8 cellular contexts compared by ENCODE assay signal in the genomic region with DNA sequence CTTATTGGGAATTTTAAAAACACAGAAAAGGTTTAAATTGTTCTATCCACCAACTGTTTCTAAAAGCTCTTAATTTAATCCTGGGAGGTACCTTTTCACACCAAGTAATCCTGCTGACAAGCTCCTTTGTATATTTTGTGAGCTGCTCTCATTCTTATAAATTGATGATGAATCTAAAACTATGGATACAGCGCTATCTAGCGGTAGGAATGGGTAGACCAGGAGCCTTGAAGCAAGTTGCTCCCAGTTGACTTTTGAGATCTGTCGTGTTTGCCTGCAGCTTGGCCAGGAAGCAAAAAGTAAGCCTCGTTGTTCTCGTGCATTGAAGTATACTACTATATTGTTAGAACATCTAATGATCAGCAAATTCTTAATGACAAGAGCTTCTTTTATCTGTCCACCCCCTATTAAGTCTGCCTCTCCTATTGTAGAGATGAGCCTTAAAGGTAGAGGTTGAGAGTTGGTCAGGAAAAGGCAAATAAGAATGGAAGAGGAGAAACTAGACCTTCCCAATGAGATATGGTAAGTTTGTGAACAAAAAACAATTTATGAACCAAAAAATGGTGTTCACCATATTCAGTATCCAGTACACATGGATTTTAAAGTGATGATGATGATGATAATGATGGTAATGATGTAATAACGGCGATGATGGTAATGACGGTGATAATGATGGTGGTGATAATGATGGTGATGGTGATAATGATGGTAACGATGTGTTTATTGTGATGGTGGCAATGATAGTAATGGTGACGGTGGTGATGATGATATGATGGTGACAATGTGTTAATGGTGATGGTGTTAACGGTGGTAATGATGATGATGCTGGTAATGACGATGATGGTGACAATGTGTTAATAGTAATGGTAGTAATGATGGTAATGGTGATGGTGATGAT.
A peak's percentile ranks its signal among the peaks of the same experiment; 100 is the strongest.
DNase-seq lines count a peak whose midpoint lies in the region; ATAC-seq, FAIRE-seq and TF ChIP-seq lines count a peak whose summit lies in the region.

No MANE protein-coding gene starts in this region.

- no peaks in the 10 kb centered on the region for H3F3A ChIP-seq in OCI-LY1 (ENCODE audit: insufficient read depth, low read length)

- peaks cover 5% of the 10 kb centered on the region for H3K27me3 Mint-ChIP-seq in type B pancreatic cell

- H3K36me3 ChIP-seq in BJ (ENCODE audit: control insufficient read depth, insufficient read depth, low read length), result no peaks in the 10 kb centered on the region
- H3K36me3 ChIP-seq in OCI-LY1 (ENCODE audit: insufficient read depth, low read length), result no peaks in the 10 kb centered on the region

- H3K9me2 ChIP-seq in OCI-LY1 (ENCODE audit: low read depth, low read length), result no peaks in the 10 kb centered on the region

- H3K4me3 Mint-ChIP-seq in type B pancreatic cell, result no peak overlapping the region

- no peak overlapping the region for H3K27ac ChIP-seq in OCI-LY1 (ENCODE audit: low read depth, low read length, poor library complexity, severe bottlenecking)

- no peaks in the 10 kb centered on the region for H3K79me2 ChIP-seq in OCI-LY1 (ENCODE audit: insufficient read depth, low read length)

- CTCF ChIA-PET in BJ (lab: Yijun Ruan, JAX), result interaction anchor here (0.6 to 1.6 kb wide), 33 partner anchors 8 to 1129 kb away, joined by 3 to 20 read pairs (median 4); partner anchors contain the start of gene NCKAP5

- no peak overlapping the region for H3K9ac ChIP-seq in OCI-LY1 (ENCODE audit: low read length)

- H2AFZ ChIP-seq in OCI-LY1 (ENCODE audit: low read length), result no peak overlapping the region

- H3K9me3 Mint-ChIP-seq in type B pancreatic cell, result peaks cover 5% of the 10 kb centered on the region

- no peak overlapping the region for H3K27ac Mint-ChIP-seq in type B pancreatic cell

- POLR2A ChIA-PET in BJ (lab: Charles Lee), result no interaction called here

- DNase-seq in BJ (ENCODE audit: low read depth), result no peak
- DNase-seq in GM12892 (ENCODE audit: insufficient read length), result no peak
- peak; percentile 22 for DNase-seq in HuH-7.5 (ENCODE audit: low spot score)
- DNase-seq in choroid plexus epithelial cell (ENCODE audit: low read depth), result peak; percentile 90
- DNase-seq in left kidney (ENCODE audit: low read depth, low spot score), result peak; percentile 89
- DNase-seq in type B pancreatic cell (ENCODE audit: extremely low spot score, unreplicated experiment), result no peak

- H3K4me1 Mint-ChIP-seq in type B pancreatic cell (ENCODE audit: unreplicated experiment), result no peaks in the 10 kb centered on the region

- H3K4me3 ChIP-seq in BJ (ENCODE audit: low read depth, low read length), result no peak overlapping the region
- H3K4me3 ChIP-seq in OCI-LY1 (ENCODE audit: low read depth, low read length, poor library complexity, severe bottlenecking), result no peak overlapping the region
- no peak overlapping the region for H3K4me3 ChIP-seq in choroid plexus epithelial cell (ENCODE audit: low read depth, low read length)

- TF ChIP-seq CTCF in BJ (IDR thresholded peaks at IDR 0.05; ENCODE audit: insufficient read depth, low read depth, low read length) (peak; percentile 82), OCI-LY1 (IDR thresholded peaks at IDR 0.05; ENCODE audit: low read length) (peak; percentile 75), choroid plexus epithelial cell (conservative IDR thresholded peaks at IDR 0.05; ENCODE audit: low read depth, low read length) (peak; percentile 86), type B pancreatic cell (conservative IDR thresholded peaks at IDR 0.05) (peak; percentile 96)

- H3K36me3 Mint-ChIP-seq in type B pancreatic cell, result no peaks in the 10 kb centered on the region

- no peak overlapping the region for H3K4me2 ChIP-seq in OCI-LY1 (ENCODE audit: low read length)

- no peak for TF ChIP-seq POLR2A in GM12892 (IDR thresholded peaks at IDR 0.05; ENCODE audit: low read depth, low read length)

- no peaks in the 10 kb centered on the region for H3K9me3 ChIP-seq in OCI-LY1 (ENCODE audit: low read length)

- no peaks in the 10 kb centered on the region for H3K27me3 ChIP-seq in BJ (ENCODE audit: control insufficient read depth, insufficient read depth, low read length)
- H3K27me3 ChIP-seq in OCI-LY1 (ENCODE audit: insufficient read depth, low read length), result no peaks in the 10 kb centered on the region

- FAIRE-seq in GM12892 (lab: Jason Lieb, UNC), result peak; percentile 70

- ATAC-seq in GM19463 (IDR thresholded peaks at IDR 0.05; ENCODE audit: unreplicated experiment), result no peak

- H3K4me1 ChIP-seq in OCI-LY1 (ENCODE audit: insufficient read depth, low read length, severe bottlenecking), result no peaks in the 10 kb centered on the region

- H4K20me1 ChIP-seq in OCI-LY1 (ENCODE audit: insufficient read depth, low read length), result no peaks in the 10 kb centered on the region

Comparison
In these comparisons a context has a peak if more than half of its experiments do, and no peak if none do; other contexts are left out.
1. DNase-seq: peak in HuH-7.5 (single experiment), choroid plexus epithelial cell (single experiment) and left kidney (single experiment); none in BJ (single experiment), GM12892 (single experiment) and type B pancreatic cell (single experiment).
2. Peak in every context shown above with its lines, with median percentiles within 50 percentile points of each other: CTCF ChIP-seq.